8 cellular contexts compared by ENCODE assay signal in genomic region chr2:230416061-230416721, GRCh38. TPM values are rescaled to one million over a fixed set of nuclear protein-coding genes. Genes with fewer than 3 reads are reported as not detected.
A peak's percentile ranks its signal among the peaks of the same experiment; 100 is the strongest.
DNase-seq lines count a peak whose midpoint lies in the region; ATAC-seq and TF ChIP-seq lines count a peak whose summit lies in the region.

SP100 (plus strand) TSS chr2:230416201; CDS start chr2:230416297, 96 bp downstream.

- H3K27ac Mint-ChIP-seq in nephron: peak within 1 kb of the TSS in 2 of 3 experiments; percentile 66 to 87

- H3K4me3 Mint-ChIP-seq in nephron: peak within 1 kb of the TSS in 2 of 3 experiments; percentile 49 to 86

- DNase-seq in NCI-H510A treated with DMSO at 0.1 percent for 48 hours (lab: John Stamatoyannopoulos, UW) (peak; percentile 77), epithelial cell of esophagus (ENCODE audit: low read depth) (peak; percentile 78), NCI-H446 (lab: John Stamatoyannopoulos, UW) (no peak)
- DNase-seq in activated CD8-positive, alpha-beta memory T cell treated with anti-CD3 and anti-CD28 coated beads for 4 hours (ENCODE audit: low read depth in 2 of 2): peak; percentile 67 to 73

- H3K9me3 Mint-ChIP-seq in nephron: no peaks in the 10 kb centered on the region

- ATAC-seq in HG02623 (IDR thresholded peaks at IDR 0.05; ENCODE audit: unreplicated experiment): peak; percentile 69

- H3K4me1 Mint-ChIP-seq in nephron: peaks cover 14% of the 10 kb centered on the region

- TF ChIP-seq CTCF in GM12875 (IDR thresholded peaks at IDR 0.05; ENCODE audit: borderline replicate concordance, insufficient read depth, low read depth, low read length) (no peak), epithelial cell of esophagus (IDR thresholded peaks at IDR 0.05; ENCODE audit: insufficient read depth, low read depth, low read length, missing control alignments) (no peak), nephron (IDR thresholded peaks at IDR 0.05; ENCODE audit: unreplicated experiment in 3 of 3) (no peak), subcutaneous adipose tissue (IDR thresholded peaks at IDR 0.05; ENCODE audit: low read depth) (no peak)

- H3K4me3 ChIP-seq in GM12875 (ENCODE audit: low read depth, low read length): peak within 1 kb of the TSS; percentile 59
- H3K4me3 ChIP-seq in epithelial cell of esophagus (ENCODE audit: low read length): peak within 1 kb of the TSS; percentile 61

- peaks cover 20% of the 10 kb centered on the region for H3K27me3 Mint-ChIP-seq in nephron (ENCODE audit: low read depth)

- no peaks in the 10 kb centered on the region for H3K36me3 Mint-ChIP-seq in nephron (ENCODE audit: low read depth)

RNA-seq across cellular contexts. Expression of gene SP100, which starts in this region (rescaled TPM):
- total RNA-seq in subcutaneous adipose tissue: 100 to 1,000 TPM; 132 to 161 (median 144) TPM

Comparison
In these comparisons a context has a peak if more than half of its experiments do, and no peak if none do; other contexts are left out.
1. DNase-seq: peak in NCI-H510A treated with DMSO at 0.1 percent for 48 hours (single experiment), activated CD8-positive, alpha-beta memory T cell treated with anti-CD3 and anti-CD28 coated beads for 4 hours (2 of 2) and epithelial cell of esophagus (single experiment); none in NCI-H446 (0 of 2).